1 cellular context compared by ENCODE assay signal in genomic region chr7:134731616-134732015, GRCh38.
TF ChIP-seq lines count a peak whose summit lies in the region.

No MANE protein-coding gene starts in this region.

TF ChIP-seq in HepG2, 621 proteins besides CTCF, POLR2A, EP300 and RAD21:
- no peak for TF ChIP-seq SOX6 (IDR thresholded peaks at IDR 0.05)
- no peak for TF ChIP-seq SOX6 (CRISPR knock-in tag; IDR thresholded peaks at IDR 0.05)
- TF ChIP-seq ZFP41 (CRISPR knock-in tag; IDR thresholded peaks at IDR 0.05; ENCODE audit: borderline replicate concordance): no peak
- TF ChIP-seq HNRNPLL (IDR thresholded peaks at IDR 0.05; ENCODE audit: low read depth, low read length, poor library complexity, severe bottlenecking): no peak
- TF ChIP-seq ZNF549 (CRISPR knock-in tag; IDR thresholded peaks at IDR 0.05): no peak
- TF ChIP-seq SMC3 (IDR thresholded peaks at IDR 0.05; ENCODE audit: low read length): no peak
- TF ChIP-seq ZNF773 (CRISPR knock-in tag; IDR thresholded peaks at IDR 0.05; ENCODE audit: borderline replicate concordance): no peak
- no peak for TF ChIP-seq TFE3 (CRISPR knock-in tag; IDR thresholded peaks at IDR 0.05)
- TF ChIP-seq PHF21A (CRISPR knock-in tag; IDR thresholded peaks at IDR 0.05): no peak
- TF ChIP-seq, protein P1, sequence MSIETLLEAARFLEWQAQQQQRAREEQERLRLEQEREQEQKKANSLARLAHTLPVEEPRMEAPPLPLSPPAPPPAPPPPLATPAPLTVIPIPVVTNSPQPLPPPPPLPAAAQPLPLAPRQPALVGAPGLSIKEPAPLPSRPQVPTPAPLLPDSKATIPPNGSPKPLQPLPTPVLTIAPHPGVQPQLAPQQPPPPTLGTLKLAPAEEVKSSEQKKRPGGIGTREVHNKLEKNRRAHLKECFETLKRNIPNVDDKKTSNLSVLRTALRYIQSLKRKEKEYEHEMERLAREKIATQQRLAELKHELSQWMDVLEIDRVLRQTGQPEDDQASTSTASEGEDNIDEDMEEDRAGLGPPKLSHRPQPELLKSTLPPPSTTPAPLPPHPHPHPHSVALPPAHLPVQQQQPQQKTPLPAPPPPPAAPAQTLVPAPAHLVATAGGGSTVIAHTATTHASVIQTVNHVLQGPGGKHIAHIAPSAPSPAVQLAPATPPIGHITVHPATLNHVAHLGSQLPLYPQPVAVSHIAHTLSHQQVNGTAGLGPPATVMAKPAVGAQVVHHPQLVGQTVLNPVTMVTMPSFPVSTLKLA (IDR thresholded peaks at IDR 0.05): no peak
- no peak for TF ChIP-seq ZNF432 (CRISPR knock-in tag; IDR thresholded peaks at IDR 0.05; ENCODE audit: borderline replicate concordance)
- TF ChIP-seq, protein P2, sequence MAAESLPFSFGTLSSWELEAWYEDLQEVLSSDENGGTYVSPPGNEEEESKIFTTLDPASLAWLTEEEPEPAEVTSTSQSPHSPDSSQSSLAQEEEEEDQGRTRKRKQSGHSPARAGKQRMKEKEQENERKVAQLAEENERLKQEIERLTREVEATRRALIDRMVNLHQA (CRISPR knock-in tag; IDR thresholded peaks at IDR 0.05): no peak
- TF ChIP-seq HDAC1 (CRISPR knock-in tag; IDR thresholded peaks at IDR 0.05): no peak
- TF ChIP-seq NCOA5 (CRISPR knock-in tag; IDR thresholded peaks at IDR 0.05): no peak
TF ChIP-seq in HepG2: peak in this region for 0.
